Comparison of ENCODE assay signal across 17 cellular contexts in the genomic region with DNA sequence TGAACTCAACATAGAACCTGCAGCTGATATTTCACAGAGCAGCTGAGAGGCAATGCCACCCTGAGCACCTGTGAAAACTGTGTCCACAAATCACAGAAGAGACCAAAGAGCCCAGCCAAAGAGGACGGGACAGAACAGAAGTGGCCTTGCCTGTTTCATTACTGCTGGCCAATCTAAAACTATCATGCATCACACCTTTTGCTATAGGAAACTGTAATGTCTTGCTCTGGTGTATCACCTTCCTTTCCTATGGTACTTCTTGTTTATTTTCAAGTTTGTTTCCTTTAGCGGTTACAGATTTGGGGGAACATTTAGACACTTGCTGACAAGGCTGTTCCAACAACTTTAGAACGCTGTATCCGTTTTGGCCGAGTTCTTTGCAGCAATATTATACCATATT.
A peak's percentile ranks its signal among the peaks of the same experiment; 100 is the strongest.
DNase-seq lines count a peak whose midpoint lies in the region; ATAC-seq and TF ChIP-seq lines count a peak whose summit lies in the region.
"Had no signal": no experiment of that assay in that cellular context is flagged by ENCODE, and none has a peak within 500 bp of the region (broad histone marks: within the 10 kb centered on the region; RNA-seq: fewer than 3 reads in every experiment).

No MANE protein-coding gene starts in this region.

- no peak overlapping the region for H3K4me3 Mint-ChIP-seq in MCF 10A (ENCODE audit: unreplicated experiment)
- H3K4me3 Mint-ChIP-seq in activated T-helper 2 cell treated with anti-CD3 and anti-CD28 coated beads, Interferon-gamma antibody, Interleukin-2, Interleukin-4, amounts not matched to agents 10 μg/mL and 5 μg/mL and 100 μg/mL, durations not matched to agents 14 hours and 24 hours and 36 hours (ENCODE audit: low read depth), result no peak overlapping the region
- H3K4me3 Mint-ChIP-seq: H9, neural progenitor cell had no signal

- H3K36me3 Mint-ChIP-seq in MCF 10A (ENCODE audit: insufficient read depth, unreplicated experiment), result no peaks in the 10 kb centered on the region
- H3K36me3 Mint-ChIP-seq in activated T-helper 2 cell treated with anti-CD3 and anti-CD28 coated beads, Interferon-gamma antibody, Interleukin-2, Interleukin-4, amounts not matched to agents 10 μg/mL and 5 μg/mL and 100 μg/mL, durations not matched to agents 14 hours and 24 hours and 36 hours (ENCODE audit: low read depth), result peaks cover 49% of the 10 kb centered on the region

- TF ChIP-seq POLR2A in breast epithelium (IDR thresholded peaks at IDR 0.05), result no peak

- CTCF ChIA-PET in MCF 10A (lab: Yijun Ruan, JAX), result no interaction called here

- H3K36me3 ChIP-seq in breast epithelium (no peaks in the 10 kb centered on the region), mucosa of descending colon (ENCODE audit: low read depth) (no peaks in the 10 kb centered on the region)
- H3K36me3 ChIP-seq: esophagus squamous epithelium, neural progenitor cell had no signal

- no peak for TF ChIP-seq CTCF in breast epithelium (IDR thresholded peaks at IDR 0.05)
- no peak for TF ChIP-seq CTCF in MCF 10A (IDR thresholded peaks at IDR 0.05; ENCODE audit: unreplicated experiment)
- TF ChIP-seq CTCF in mucosa of descending colon (IDR thresholded peaks at IDR 0.05), result no peak

- DNase-seq in breast epithelium (ENCODE audit: low spot score in 2 of 2), result no peak
- no peak for DNase-seq in MCF 10A (ENCODE audit: unreplicated experiment)
- DNase-seq in activated T-helper 2 cell treated with anti-CD3 and anti-CD28 coated beads, Interferon-gamma antibody, Interleukin-2, Interleukin-4, amounts not matched to agents 10 μg/mL and 5 μg/mL and 100 μg/mL, durations not matched to agents 14 hours and 24 hours and 36 hours (ENCODE audit: low spot score), result no peak
- no peak for DNase-seq in mucosa of descending colon
- no peak for DNase-seq in DMS 273 treated with DMSO at 0.1 percent for 48 hours (lab: John Stamatoyannopoulos, UW)
- no peak for DNase-seq in left colon
- no peak for DNase-seq in islet precursor cell
- DNase-seq: activated CD8-positive, alpha-beta memory T cell treated with anti-CD3 and anti-CD28 coated beads for 24 hours; activated naive CD4-positive, alpha-beta T cell; esophagus squamous epithelium; H9; KG1; NCI-H1105 treated with DMSO at 0.1 percent for 48 hours; NCI-H69; stimulated activated naive CD4-positive, alpha-beta T cell treated with Interleukin-2 at 50 U/mL for 16 hours had no signal

- POLR2A ChIA-PET in MCF 10A (lab: Yijun Ruan, JAX), result no interaction called here

- no peak overlapping the region for H3K27ac Mint-ChIP-seq in MCF 10A (ENCODE audit: low read depth, unreplicated experiment)
- H3K27ac Mint-ChIP-seq in activated T-helper 2 cell treated with anti-CD3 and anti-CD28 coated beads, Interferon-gamma antibody, Interleukin-2, Interleukin-4, amounts not matched to agents 10 μg/mL and 5 μg/mL and 100 μg/mL, durations not matched to agents 14 hours and 24 hours and 36 hours, result peak overlapping the region; percentile 75
- H3K27ac Mint-ChIP-seq: H9, neural progenitor cell had no signal

- no peaks in the 10 kb centered on the region for H3K27me3 ChIP-seq in breast epithelium
- H3K27me3 ChIP-seq: esophagus squamous epithelium, neural progenitor cell had no signal

- H3K9me3 Mint-ChIP-seq in MCF 10A (ENCODE audit: unreplicated experiment), result no peaks in the 10 kb centered on the region
- no peaks in the 10 kb centered on the region for H3K9me3 Mint-ChIP-seq in activated T-helper 2 cell treated with anti-CD3 and anti-CD28 coated beads, Interferon-gamma antibody, Interleukin-2, Interleukin-4, amounts not matched to agents 10 μg/mL and 5 μg/mL and 100 μg/mL, durations not matched to agents 14 hours and 24 hours and 36 hours
- H3K9me3 Mint-ChIP-seq: H9 had no signal

- ATAC-seq in mucosa of descending colon, result peak; percentile 27
- ATAC-seq in left colon, result no peak
- ATAC-seq in HG03175 (IDR thresholded peaks at IDR 0.05; ENCODE audit: unreplicated experiment), result no peak

- no TSS peak for BruUV-seq in MCF 10A (replicated peaks; lab: Mats Ljungman, UMichigan)

- H3K4me1 Mint-ChIP-seq in MCF 10A (ENCODE audit: insufficient read depth, unreplicated experiment), result peaks cover 17% of the 10 kb centered on the region
- peaks cover 74% of the 10 kb centered on the region for H3K4me1 Mint-ChIP-seq in activated T-helper 2 cell treated with anti-CD3 and anti-CD28 coated beads, Interferon-gamma antibody, Interleukin-2, Interleukin-4, amounts not matched to agents 10 μg/mL and 5 μg/mL and 100 μg/mL, durations not matched to agents 14 hours and 24 hours and 36 hours (ENCODE audit: low read depth)

- intact Hi-C loops in breast epithelium (cut with DNase I; ENCODE audit: low total_unique reads), result no loop called here
- intact Hi-C loops in MCF 10A (cut with micrococcal nuclease), result no loop called here
- intact Hi-C loops in activated T-helper 2 cell treated with anti-CD3 and anti-CD28 coated beads, Interferon-gamma antibody, Interleukin-2, Interleukin-4, amounts not matched to agents 10 μg/mL and 5 μg/mL and 100 μg/mL, durations not matched to agents 14 hours and 24 hours and 36 hours (cut with micrococcal nuclease), result loop anchor here (5.0 to 10.0 kb wide), 2 partner anchors 33 to 269 kb away; no protein-coding TSS in a partner anchor
- intact Hi-C loops in mucosa of descending colon (cut with DNase I, micrococcal nuclease), result no loop called here
- intact Hi-C loops in left colon (cut with DNase I, micrococcal nuclease), result no loop called here

- H3K4me3 ChIP-seq in breast epithelium (no peak overlapping the region), mucosa of descending colon (no peak overlapping the region)
- H3K4me3 ChIP-seq: esophagus squamous epithelium, neural progenitor cell had no signal

- no peaks in the 10 kb centered on the region for H3K27me3 Mint-ChIP-seq in MCF 10A (ENCODE audit: insufficient read depth, unreplicated experiment)
- H3K27me3 Mint-ChIP-seq in activated T-helper 2 cell treated with anti-CD3 and anti-CD28 coated beads, Interferon-gamma antibody, Interleukin-2, Interleukin-4, amounts not matched to agents 10 μg/mL and 5 μg/mL and 100 μg/mL, durations not matched to agents 14 hours and 24 hours and 36 hours (ENCODE audit: low read depth), result no peaks in the 10 kb centered on the region

- H3K4me1 ChIP-seq in breast epithelium (no peaks in the 10 kb centered on the region), mucosa of descending colon (ENCODE audit: low read depth) (no peaks in the 10 kb centered on the region)

- peak overlapping the region; percentile 68 to 81 for H3K27ac ChIP-seq in breast epithelium
- H3K27ac ChIP-seq: neural progenitor cell had no signal

- H3K9me3 ChIP-seq in breast epithelium, result no peaks in the 10 kb centered on the region
- no peaks in the 10 kb centered on the region for H3K9me3 ChIP-seq in mucosa of descending colon
- H3K9me3 ChIP-seq: esophagus squamous epithelium had no signal
